Comparison of ENCODE assay signal across 14 cellular contexts in the genomic region with DNA sequence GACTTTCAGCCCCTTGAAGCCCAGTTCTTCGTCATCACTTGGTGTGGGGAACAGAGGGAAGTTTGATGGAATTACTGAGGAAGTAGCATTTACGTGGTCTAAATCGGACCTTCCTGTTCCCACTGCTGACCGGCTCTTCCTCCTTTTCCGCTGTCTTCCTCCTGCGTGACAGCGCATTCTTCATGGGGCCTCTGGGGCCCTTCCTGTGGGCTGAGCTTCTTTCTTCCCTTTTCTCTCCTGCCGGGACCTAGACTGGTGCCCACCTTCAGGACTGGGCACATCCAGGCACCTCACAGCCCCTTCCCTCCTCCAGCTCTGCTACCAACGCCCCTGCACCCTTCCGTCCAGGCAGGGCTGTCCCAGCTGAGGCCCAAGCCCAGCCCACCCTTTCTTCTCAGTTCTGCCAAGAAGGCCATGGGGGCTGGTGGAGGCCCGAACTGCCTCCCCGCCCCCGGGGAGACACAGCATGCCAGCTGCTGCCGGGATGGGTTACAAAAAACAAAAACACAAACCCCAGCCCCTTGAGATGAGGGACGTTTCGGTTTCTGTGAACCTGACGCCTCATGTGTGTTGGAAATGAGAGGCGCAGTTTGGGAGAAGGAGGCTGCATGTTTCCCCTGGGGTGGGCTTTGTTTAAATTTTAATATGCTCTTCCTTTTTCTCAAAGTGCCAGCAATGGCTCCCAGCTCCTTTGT. TPM values are rescaled to one million over a fixed set of nuclear protein-coding genes. Genes with fewer than 3 reads are reported as not detected.
DNase-seq lines count a peak whose midpoint lies in the region; ATAC-seq, FAIRE-seq and TF ChIP-seq lines count a peak whose summit lies in the region.
"Had no signal": no experiment of that assay in that cellular context is flagged by ENCODE, and none has a peak within 500 bp of the region (broad histone marks: within the 10 kb centered on the region; RNA-seq: fewer than 3 reads in every experiment).

No MANE protein-coding gene starts in this region.

- H2AFZ ChIP-seq in mesenchymal stem cell (ENCODE audit: low read depth, low read length): no peak overlapping the region
- H2AFZ ChIP-seq in osteoblast (ENCODE audit: low read length): no peak overlapping the region

- DNase-seq in NOMO-1 treated with DMSO at 0.1 percent for 48 hours (lab: John Stamatoyannopoulos, UW; ENCODE audit: unreplicated experiment): peak; percentile 30
- DNase-seq in NOMO-1 treated with dmso at 0.1 percent for 144 hours (lab: John Stamatoyannopoulos, UW; ENCODE audit: unreplicated experiment): no peak
- DNase-seq in effector memory CD8-positive, alpha-beta T cell: no peak
- DNase-seq in mesenchymal stem cell: no peak
- no peak for DNase-seq in thoracic aorta (ENCODE audit: low spot score)
- no peak for DNase-seq in osteoblast (ENCODE audit: insufficient read length, low spot score, missing footprints)
- no peak for DNase-seq in HTR-8/SVneo (ENCODE audit: insufficient read length, low spot score)
- DNase-seq in GM19238 (ENCODE audit: insufficient read length, low spot score): no peak
- DNase-seq: 8988T; NCI-H774; stimulated activated naive CD4-positive, alpha-beta T cell; T-helper 17 cell had no signal

- FAIRE-seq in HTR-8/SVneo (lab: Jason Lieb, UNC): no peak
- FAIRE-seq: frontal cortex had no signal

- H3K79me2 ChIP-seq in osteoblast (ENCODE audit: insufficient read depth, low read length): peaks cover 77% of the 10 kb centered on the region

- no peak overlapping the region for H4K91ac ChIP-seq in mesenchymal stem cell (ENCODE audit: low read length)

- peaks cover 51% of the 10 kb centered on the region for H3K79me1 ChIP-seq in mesenchymal stem cell (replicated peaks; ENCODE audit: low read length, poor library complexity, severe bottlenecking)

- H3K4me1 ChIP-seq in mesenchymal stem cell (ENCODE audit: control insufficient read depth, insufficient read depth, low read depth, low read length) (peaks cover 2% of the 10 kb centered on the region), thoracic aorta (ENCODE audit: control insufficient read depth in 1 of 2, low read depth in 2 of 2) (no peaks in the 10 kb centered on the region), osteoblast (ENCODE audit: insufficient read depth, low read length) (no peaks in the 10 kb centered on the region)

- H3K4me3 ChIP-seq in mesenchymal stem cell (ENCODE audit: insufficient read depth in 1 of 2, low read depth in 1 of 2, low read length in 2 of 2): no peak overlapping the region
- peak overlapping the region; percentile 30 for H3K4me3 ChIP-seq in thoracic aorta
- H3K4me3 ChIP-seq in osteoblast (ENCODE audit: insufficient read depth, low read length): no peak overlapping the region
- H3K4me3 ChIP-seq: cardiac muscle cell had no signal

- H3K27me3 ChIP-seq in mesenchymal stem cell (ENCODE audit: control insufficient read depth in 1 of 2, insufficient read depth in 1 of 2, low read length in 2 of 2) (no peaks in the 10 kb centered on the region), thoracic aorta (replicated peaks; ENCODE audit: insufficient read depth) (no peaks in the 10 kb centered on the region), osteoblast (ENCODE audit: insufficient read depth, low read length) (no peaks in the 10 kb centered on the region)
- H3K27me3 ChIP-seq: cardiac muscle cell had no signal

- no peak overlapping the region for H3K18ac ChIP-seq in mesenchymal stem cell (ENCODE audit: low read depth in 1 of 2, low read length in 2 of 2)

- H3K14ac ChIP-seq in mesenchymal stem cell (ENCODE audit: low read length in 2 of 2): no peak overlapping the region

- H3K27ac Mint-ChIP-seq in effector memory CD8-positive, alpha-beta T cell: peak overlapping the region; percentile 32 to 46

- H2BK15ac ChIP-seq in mesenchymal stem cell (ENCODE audit: low read depth, poor library complexity, severe bottlenecking): peak overlapping the region; percentile 3

- TF ChIP-seq CTCF in thoracic aorta (IDR thresholded peaks at IDR 0.05) (no peak), osteoblast (IDR thresholded peaks at IDR 0.05; ENCODE audit: extremely low read depth, low read depth, low read length) (no peak)

- no peak overlapping the region for H2BK5ac ChIP-seq in mesenchymal stem cell (ENCODE audit: low read depth, low read length, poor library complexity, severe bottlenecking)

- peaks cover 19 to 27% of the 10 kb centered on the region in 2 donors for H3K4me1 Mint-ChIP-seq in effector memory CD8-positive, alpha-beta T cell (ENCODE audit: low read depth in 2 of 2)

- H3K36me3 ChIP-seq in mesenchymal stem cell (ENCODE audit: control insufficient read depth in 1 of 2, insufficient read depth in 2 of 2, low read depth in 1 of 2, low read length in 2 of 2) (peaks cover 0 to 9% of the 10 kb centered on the region in 2 experiments), thoracic aorta (no peaks in the 10 kb centered on the region), osteoblast (ENCODE audit: insufficient read depth, low read length) (peaks cover 2% of the 10 kb centered on the region)
- H3K36me3 ChIP-seq: cardiac muscle cell had no signal

- H3K27ac ChIP-seq in mesenchymal stem cell (ENCODE audit: low read length, poor library complexity, severe bottlenecking) (no peak overlapping the region), thoracic aorta (peak overlapping the region in 1 of 2 donors; percentile 36), osteoblast (ENCODE audit: low read depth, low read length) (no peak overlapping the region)
- H3K27ac ChIP-seq: cardiac muscle cell had no signal

- no peaks in the 10 kb centered on the region for H3K9me3 Mint-ChIP-seq in effector memory CD8-positive, alpha-beta T cell

- H3K36me3 Mint-ChIP-seq in effector memory CD8-positive, alpha-beta T cell (ENCODE audit: insufficient read depth): peaks cover 4% of the 10 kb centered on the region

- no peak overlapping the region for H2BK12ac ChIP-seq in mesenchymal stem cell (ENCODE audit: low read length in 2 of 2)

- H3K27me3 Mint-ChIP-seq in effector memory CD8-positive, alpha-beta T cell: no peaks in the 10 kb centered on the region
- H3K27me3 Mint-ChIP-seq: T-helper 17 cell had no signal

- no peak overlapping the region for H3K9ac ChIP-seq in mesenchymal stem cell (ENCODE audit: low read length)

- H3K23ac ChIP-seq in mesenchymal stem cell (ENCODE audit: low read length in 2 of 2): no peak overlapping the region

- H2AK5ac ChIP-seq in mesenchymal stem cell (ENCODE audit: low read length, severe bottlenecking): no peak overlapping the region

- H2BK120ac ChIP-seq in mesenchymal stem cell (ENCODE audit: low read depth, low read length): no peak overlapping the region

- no peak overlapping the region for H3K4ac ChIP-seq in mesenchymal stem cell (ENCODE audit: low read depth in 1 of 2, low read length in 2 of 2)

- H3K9me3 ChIP-seq in mesenchymal stem cell (ENCODE audit: control insufficient read depth, low read length) (no peaks in the 10 kb centered on the region), thoracic aorta (no peaks in the 10 kb centered on the region), osteoblast (ENCODE audit: low read depth, low read length) (no peaks in the 10 kb centered on the region)

- 90% methylated on average over 14 of the region's 18 CpGs for WGBS in mesenchymal stem cell

- no peak overlapping the region for H3K4me3 Mint-ChIP-seq in effector memory CD8-positive, alpha-beta T cell
- H3K4me3 Mint-ChIP-seq: T-helper 17 cell had no signal

- ATAC-seq in effector memory CD8-positive, alpha-beta T cell (replicated peaks): no peak
- no peak for ATAC-seq in thoracic aorta (ENCODE audit: insufficient number of reproducible peaks, low FRiP score, low read depth)
- ATAC-seq: T-helper 17 cell had no signal

- H4K20me1 ChIP-seq in osteoblast (ENCODE audit: insufficient read depth, low read length): peaks cover 44% of the 10 kb centered on the region

- H4K8ac ChIP-seq in mesenchymal stem cell (ENCODE audit: low read length): no peak overlapping the region

- no peak overlapping the region for H3K4me2 ChIP-seq in mesenchymal stem cell (ENCODE audit: low read length, poor library complexity, severe bottlenecking)
- no peak overlapping the region for H3K4me2 ChIP-seq in osteoblast (ENCODE audit: insufficient read depth, low read length)

RNA-seq across cellular contexts. Expression of a gene that starts 19.1 kb away (rescaled TPM):
- polyA plus RNA-seq in mesenchymal stem cell (2013, experiment 1 of 2): 23.3 TPM
- 23.3 TPM for polyA plus RNA-seq in mesenchymal stem cell (2013, experiment 2 of 2)
- 10 to 100 TPM; 10.3 to 12.0 TPM for total RNA-seq in thoracic aorta
- 10.3 and 10.9 TPM in 2 replicates for total RNA-seq in osteoblast
